22 cellular contexts compared by ENCODE assay signal in genomic region chr19:49840321-49840720, GRCh38.
"Had no signal": no experiment of that assay in that cellular context is flagged by ENCODE, and none has a peak within 500 bp of the region (broad histone marks: within the 10 kb centered on the region; RNA-seq: fewer than 3 reads in every experiment).

No MANE protein-coding gene starts in this region.

- H3K4me3 ChIP-seq: coronary artery, gastroesophageal sphincter, heart left ventricle, lung, tibial artery had no signal

- H3K27me3 Mint-ChIP-seq: activated CD4-positive, alpha-beta memory T cell treated with anti-CD3 and anti-CD28 coated beads, Interleukin-2, amount 10 ng/mL, durations not matched to agents 7 days and 5 days; activated CD8-positive, alpha-beta memory T cell treated with anti-CD3 and anti-CD28 coated beads, Interleukin-2, amount 10 ng/mL, durations not matched to agents 7 days and 5 days; activated naive CD8-positive, alpha-beta T cell treated with anti-CD3 and anti-CD28 coated beads, Interleukin-2, amount 10 ng/mL, durations not matched to agents 7 days and 5 days had no signal

- DNase-seq: activated CD4-positive, alpha-beta memory T cell treated with anti-CD3 and anti-CD28 coated beads, Interleukin-2, amount 10 ng/mL, durations not matched to agents 7 days and 5 days; activated CD4-positive, alpha-beta T cell treated with anti-CD3 and anti-CD28 coated beads for 4 hours; activated CD8-positive, alpha-beta memory T cell treated with anti-CD3 and anti-CD28 coated beads, Interleukin-2, amount 10 ng/mL, durations not matched to agents 7 days and 5 days; activated naive CD4-positive, alpha-beta T cell treated with Interleukin-2 at 50 U/mL for 16 hours; activated naive CD8-positive, alpha-beta T cell treated with anti-CD3 and anti-CD28 coated beads, Interleukin-2, amount 10 ng/mL, durations not matched to agents 7 days and 5 days; amygdala; heart left ventricle; kidney; stimulated activated CD8-positive, alpha-beta memory T cell treated with anti-CD3 and anti-CD28 coated beads, Interleukin-4, amount 100 ng/mL, for 48 hours; stimulated activated naive CD4-positive, alpha-beta T cell treated with Interleukin-2 at 50 U/mL for 16 hours; SW 1271; tibial artery had no signal

- H3K4me1 ChIP-seq: gastroesophageal sphincter, heart left ventricle, tibial artery had no signal

- H3K9me3 ChIP-seq: gastroesophageal sphincter, heart left ventricle, neutrophil, tibial artery had no signal

- H3K27me3 ChIP-seq: gastroesophageal sphincter, heart left ventricle, neutrophil, tibial artery had no signal

- H3K4me3 Mint-ChIP-seq: activated CD4-positive, alpha-beta memory T cell treated with anti-CD3 and anti-CD28 coated beads, Interleukin-2, amount 10 ng/mL, durations not matched to agents 7 days and 5 days; activated CD8-positive, alpha-beta memory T cell treated with anti-CD3 and anti-CD28 coated beads, Interleukin-2, amount 10 ng/mL, durations not matched to agents 7 days and 5 days; activated naive CD8-positive, alpha-beta T cell treated with anti-CD3 and anti-CD28 coated beads, Interleukin-2, amount 10 ng/mL, durations not matched to agents 7 days and 5 days; T-helper 2 cell treated with Interferon-gamma antibody and Interleukin-4, amounts not matched to agents 5 μg/mL and 100 μg/mL, for 36 hours had no signal

- ATAC-seq: activated CD8-positive, alpha-beta memory T cell treated with anti-CD3 and anti-CD28 coated beads, Interleukin-2, amount 10 ng/mL, durations not matched to agents 7 days and 5 days; esophagus mucosa; gastroesophageal sphincter; heart left ventricle; left lobe of liver had no signal

- FAIRE-seq: kidney, TTC549, urothelium cell line had no signal

- H3K9me3 Mint-ChIP-seq: activated CD4-positive, alpha-beta memory T cell treated with anti-CD3 and anti-CD28 coated beads, Interleukin-2, amount 10 ng/mL, durations not matched to agents 7 days and 5 days; activated naive CD8-positive, alpha-beta T cell treated with anti-CD3 and anti-CD28 coated beads, Interleukin-2, amount 10 ng/mL, durations not matched to agents 7 days and 5 days; activated T-helper 2 cell treated with anti-CD3 and anti-CD28 coated beads, Interferon-gamma antibody, Interleukin-2, Interleukin-4, amounts not matched to agents 10 μg/mL and 5 μg/mL and 100 μg/mL, durations not matched to agents 14 hours and 24 hours and 36 hours; T-helper 2 cell treated with Interferon-gamma antibody and Interleukin-4, amounts not matched to agents 5 μg/mL and 100 μg/mL, for 36 hours had no signal

- H3K27ac ChIP-seq: coronary artery, gastroesophageal sphincter, tibial artery had no signal

- H3K4me1 Mint-ChIP-seq: activated CD8-positive, alpha-beta memory T cell treated with anti-CD3 and anti-CD28 coated beads, Interleukin-2, amount 10 ng/mL, durations not matched to agents 7 days and 5 days had no signal

- H3K27ac Mint-ChIP-seq: activated CD4-positive, alpha-beta memory T cell treated with anti-CD3 and anti-CD28 coated beads, Interleukin-2, amount 10 ng/mL, durations not matched to agents 7 days and 5 days; activated CD8-positive, alpha-beta memory T cell treated with anti-CD3 and anti-CD28 coated beads, Interleukin-2, amount 10 ng/mL, durations not matched to agents 7 days and 5 days; activated naive CD8-positive, alpha-beta T cell treated with anti-CD3 and anti-CD28 coated beads, Interleukin-2, amount 10 ng/mL, durations not matched to agents 7 days and 5 days; activated T-helper 2 cell treated with anti-CD3 and anti-CD28 coated beads, Interferon-gamma antibody, Interleukin-2, Interleukin-4, amounts not matched to agents 10 μg/mL and 5 μg/mL and 100 μg/mL, durations not matched to agents 14 hours and 24 hours and 36 hours; T-helper 2 cell treated with Interferon-gamma antibody and Interleukin-4, amounts not matched to agents 5 μg/mL and 100 μg/mL, for 36 hours had no signal
